7 cellular contexts compared by ENCODE assay signal in genomic region chr2:89830341-89831218, GRCh38.
DNase-seq lines count a peak whose midpoint lies in the region; ATAC-seq and TF ChIP-seq lines count a peak whose summit lies in the region.
"Not testable (repeated sequence)": the region's sequence is repeated elsewhere in the genome, so short reads cannot be mapped to it uniquely, and the experiment has no call there.

No MANE protein-coding gene starts in this region.

- not testable (repeated sequence) for H3K4me3 Mint-ChIP-seq in natural killer cell treated with Interleukin-12 subunit alpha and Interleukin-12 subunit beta and Interleukin-15 and Interleukin-18, amount 100 ng/mL, for 72 hours

- peaks cover 24% of the 10 kb centered on the region for H3K36me3 Mint-ChIP-seq in natural killer cell treated with Interleukin-12 subunit alpha and Interleukin-12 subunit beta and Interleukin-15 and Interleukin-18, amount 100 ng/mL, for 72 hours

- H3K27ac Mint-ChIP-seq in natural killer cell treated with Interleukin-12 subunit alpha and Interleukin-12 subunit beta and Interleukin-15 and Interleukin-18, amount 100 ng/mL, for 72 hours = not testable (repeated sequence)

- intact Hi-C loops in Right ventricle myocardium superior (cut with DNase I) = not testable (repeated sequence)

- peaks cover 18% of the 10 kb centered on the region for H3K9me3 ChIP-seq in RWPE2 (ENCODE audit: severe bottlenecking)

- not testable (repeated sequence) for H3K4me3 ChIP-seq in RWPE2 (ENCODE audit: severe bottlenecking)

- H3K9me3 Mint-ChIP-seq in natural killer cell treated with Interleukin-12 subunit alpha and Interleukin-12 subunit beta and Interleukin-15 and Interleukin-18, amount 100 ng/mL, for 72 hours = peaks cover 50% of the 10 kb centered on the region

- H3K4me1 Mint-ChIP-seq in natural killer cell treated with Interleukin-12 subunit alpha and Interleukin-12 subunit beta and Interleukin-15 and Interleukin-18, amount 100 ng/mL, for 72 hours (ENCODE audit: low read depth in 2 of 2) = not testable (repeated sequence)

- H3K27me3 Mint-ChIP-seq in natural killer cell treated with Interleukin-12 subunit alpha and Interleukin-12 subunit beta and Interleukin-15 and Interleukin-18, amount 100 ng/mL, for 72 hours = not testable (repeated sequence)

- not testable (repeated sequence) for H3K4me1 ChIP-seq in RWPE2 (ENCODE audit: insufficient read depth, poor library complexity, severe bottlenecking)

- not testable (repeated sequence) for H3K27ac ChIP-seq in RWPE2 (ENCODE audit: poor library complexity, severe bottlenecking)

- DNase-seq in RWPE2 (ENCODE audit: low spot score); Right ventricle myocardium superior; natural killer cell treated with Interleukin-12 subunit alpha and Interleukin-12 subunit beta and Interleukin-15 and Interleukin-18, amount 100 ng/mL, for 72 hours (ENCODE audit: low spot score): not testable (repeated sequence)

- TF ChIP-seq CTCF in RWPE2 (IDR thresholded peaks at IDR 0.05; ENCODE audit: poor library complexity, severe bottlenecking) = not testable (repeated sequence)

- ATAC-seq in GM19025 (IDR thresholded peaks at IDR 0.05; ENCODE audit: low read depth, unreplicated experiment) (peak; percentile 32), GM21529 (IDR thresholded peaks at IDR 0.05; ENCODE audit: unreplicated experiment) (peak; percentile 48), HG02840 (IDR thresholded peaks at IDR 0.05; ENCODE audit: low FRiP score, unreplicated experiment) (peak; percentile 51), HG03175 (IDR thresholded peaks at IDR 0.05; ENCODE audit: unreplicated experiment) (peak; percentile 41), RWPE2 (ENCODE audit: low read depth) (peak; percentile 54), Right ventricle myocardium superior (ENCODE audit: poor library complexity) (peak; percentile 80)
- ATAC-seq in natural killer cell treated with Interleukin-12 subunit alpha and Interleukin-12 subunit beta and Interleukin-15 and Interleukin-18, amount 100 ng/mL, for 72 hours = peak; percentile 59 to 69

- H3K36me3 ChIP-seq in RWPE2 (ENCODE audit: low read depth) = not testable (repeated sequence)

- not testable (repeated sequence) for H3K27me3 ChIP-seq in RWPE2 (ENCODE audit: insufficient read depth, poor library complexity, severe bottlenecking)
